Comparison of ENCODE assay signal across 7 cellular contexts in the genomic region with DNA sequence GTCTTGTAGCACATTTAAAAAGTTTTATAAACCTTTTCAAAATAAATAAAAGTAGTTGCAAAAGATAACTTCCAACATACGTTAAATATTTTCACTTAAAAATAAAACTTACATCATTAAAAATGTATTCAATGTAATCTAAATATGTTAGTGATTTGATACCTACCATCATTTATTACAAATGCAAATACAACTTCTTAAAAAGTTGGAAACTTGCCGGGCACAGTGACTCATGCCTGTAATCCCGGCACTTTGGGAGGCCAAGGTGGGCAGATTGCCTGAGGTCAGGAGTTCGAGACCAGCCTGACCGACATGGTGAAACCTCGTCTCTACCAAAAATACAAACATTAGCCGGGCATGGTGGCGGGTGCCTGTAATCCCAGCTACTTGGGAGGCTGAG.
A peak's percentile ranks its signal among the peaks of the same experiment; 100 is the strongest.
DNase-seq lines count a peak whose midpoint lies in the region; TF ChIP-seq lines count a peak whose summit lies in the region.
"Not testable (repeated sequence)": the region's sequence is repeated elsewhere in the genome, so short reads cannot be mapped to it uniquely, and the experiment has no call there.

No MANE protein-coding gene starts in this region.

- CTCF ChIA-PET in SK-N-SH (lab: Yijun Ruan, JAX): interaction anchor here (1.0 to 5.5 kb wide), 3 partner anchors 10 to 24 kb away, joined by 4 to 59 read pairs (median 10); no protein-coding TSS in a partner anchor

- H2AFZ ChIP-seq in SK-N-SH (ENCODE audit: low read depth); fibroblast of lung (ENCODE audit: low read length): not testable (repeated sequence)

- TF ChIP-seq EP300 in SK-N-SH (IDR thresholded peaks at IDR 0.05; ENCODE audit: borderline replicate concordance in 1 of 2, low read depth in 1 of 2, low read length in 1 of 2): not testable (repeated sequence)

- not testable (repeated sequence) for H3K36me3 ChIP-seq in SK-N-SH (replicated peaks in 1 of 2; ENCODE audit: control insufficient read depth in 1 of 2, insufficient read depth in 2 of 2, low read length in 1 of 2); fibroblast of lung (ENCODE audit: control insufficient read depth, insufficient read depth, low read length)

- not testable (repeated sequence) for TF ChIP-seq CTCF in SK-N-SH (IDR thresholded peaks at IDR 0.05); cardiac fibroblast (IDR thresholded peaks at IDR 0.05; ENCODE audit: low read depth, low read length); fibroblast of lung (conservative IDR thresholded peaks at IDR 0.05 in 1 of 2, IDR thresholded peaks at IDR 0.05 in 1 of 2; ENCODE audit: low read depth in 1 of 2, low read length in 2 of 2)

- H3K79me2 ChIP-seq in SK-N-SH (ENCODE audit: insufficient read depth); fibroblast of lung (ENCODE audit: control insufficient read depth, insufficient read depth, low read length): not testable (repeated sequence)

- not testable (repeated sequence) for H3K9ac ChIP-seq in SK-N-SH; fibroblast of lung (ENCODE audit: insufficient read depth, low read length)

- DNase-seq in ELR (ENCODE audit: low read depth) (peak; percentile 16), LHCN-M2 (ENCODE audit: low read depth) (peak; percentile 8), NCI-H226 (peak; percentile 10), cardiac fibroblast (ENCODE audit: low read depth in 2 of 2) (peak; percentile 10 to 12), fibroblast of lung (ENCODE audit: low read depth in 2 of 2) (peak; percentile 2 to 11), iris pigment epithelial cell (ENCODE audit: low read depth) (peak; percentile 15)
- DNase-seq in SK-N-SH: not testable (repeated sequence)

- H3K4me1 ChIP-seq in SK-N-SH (ENCODE audit: control insufficient read depth in 1 of 2, insufficient read depth in 2 of 2, low read depth in 1 of 2, low read length in 1 of 2); fibroblast of lung (ENCODE audit: control insufficient read depth, extremely low read depth, insufficient read depth, low read length): not testable (repeated sequence)

- not testable (repeated sequence) for H3K27ac ChIP-seq in SK-N-SH (ENCODE audit: low read depth in 2 of 2, low read length in 1 of 2); fibroblast of lung (ENCODE audit: insufficient read depth, low read length)

- not testable (repeated sequence) for H4K20me1 ChIP-seq in SK-N-SH (ENCODE audit: insufficient read depth); fibroblast of lung (ENCODE audit: control insufficient read depth, extremely low read depth, insufficient read depth, low read length)

- H3K9me3 ChIP-seq in SK-N-SH; fibroblast of lung (ENCODE audit: control insufficient read depth, insufficient read depth, low read depth, low read length): not testable (repeated sequence)

- not testable (repeated sequence) for H3F3A ChIP-seq in SK-N-SH (replicated peaks; ENCODE audit: insufficient read depth)

- not testable (repeated sequence) for H3K27me3 ChIP-seq in SK-N-SH (ENCODE audit: insufficient read depth); fibroblast of lung (ENCODE audit: control insufficient read depth, insufficient read depth, low read length)

- POLR2A ChIA-PET in SK-N-SH (lab: Yijun Ruan, JAX): not testable (repeated sequence)

- not testable (repeated sequence) for H3K9me2 ChIP-seq in SK-N-SH

- TF ChIP-seq RAD21 in SK-N-SH (IDR thresholded peaks at IDR 0.05; ENCODE audit: low read length): not testable (repeated sequence)

- H3K4me2 ChIP-seq in SK-N-SH; fibroblast of lung (ENCODE audit: extremely low read depth, insufficient read depth, low read length): not testable (repeated sequence)

- 54% methylated on average over 8 of the region's 8 CpGs for WGBS in SK-N-SH (ENCODE audit: low lambda C conversion rate)

- not testable (repeated sequence) for H3K4me3 ChIP-seq in SK-N-SH (ENCODE audit: low read depth in 2 of 2, low read length in 1 of 2); cardiac fibroblast (replicated peaks in 1 of 2; ENCODE audit: low read depth in 2 of 2, low read length in 2 of 2); fibroblast of lung (replicated peaks in 1 of 4; ENCODE audit: control extremely low read depth in 1 of 4, insufficient read depth in 1 of 4, low read depth in 3 of 4, low read length in 4 of 4)

TF ChIP-seq in SK-N-SH, 30 proteins besides CTCF, POLR2A, EP300 and RAD21:
- 0 out of 2 replicates have a peak, but pooled peaks have one; percentile 5 for TF ChIP-seq JUND (IDR thresholded peaks at IDR 0.05)
- peak; percentile 22; the same call in 1 of the 2 replicates for TF ChIP-seq FOSL2 (IDR thresholded peaks at IDR 0.05; ENCODE audit: borderline replicate concordance, low read depth)
- 0 out of 2 replicates have a peak, but pooled peaks have one; percentile 30 for TF ChIP-seq NFIC (IDR thresholded peaks at IDR 0.05; ENCODE audit: borderline replicate concordance)
